In the genomic region with DNA sequence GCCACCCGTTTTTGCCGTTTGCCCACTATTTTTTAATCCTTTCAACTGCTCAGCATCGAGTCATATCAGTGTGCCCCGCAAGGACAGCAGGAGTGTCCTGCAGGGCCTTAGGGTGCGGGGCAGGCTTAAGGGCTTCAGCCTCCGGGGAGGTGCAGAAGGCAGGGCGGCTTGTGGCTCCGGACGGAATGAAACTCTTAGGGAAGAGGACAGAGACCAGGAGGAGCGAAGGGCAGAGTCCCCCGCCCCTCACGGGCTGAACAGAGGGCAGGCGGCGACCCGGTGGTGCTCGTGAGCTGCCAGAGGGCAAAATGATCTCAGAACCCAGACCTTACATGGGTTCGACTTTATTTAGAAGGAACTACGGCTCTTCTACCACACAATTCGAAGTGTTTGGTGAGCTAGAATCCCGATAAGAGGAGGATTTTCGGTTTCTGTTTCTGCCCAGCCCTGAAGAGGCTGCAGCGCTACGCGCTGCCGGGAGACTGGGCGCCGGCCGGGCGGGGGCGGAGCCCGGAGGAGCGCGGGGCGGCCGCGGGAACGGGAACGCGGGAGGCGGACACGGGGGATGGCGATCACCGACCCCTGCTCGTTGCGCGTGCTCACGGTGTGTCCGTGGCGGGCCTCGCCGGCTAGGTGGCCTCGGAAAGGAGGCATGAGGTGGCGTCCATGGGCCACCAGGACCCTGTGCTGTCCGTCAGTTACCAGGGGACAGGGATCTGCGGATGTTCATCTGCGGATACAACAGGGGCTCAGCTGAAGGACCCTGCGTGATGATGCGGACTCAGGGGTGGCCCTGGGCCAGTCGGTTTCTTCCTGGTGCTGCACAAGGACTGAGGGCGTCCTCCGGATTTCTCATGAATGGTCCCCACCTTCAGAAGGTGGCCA, we compare ENCODE assay signal across 1 cellular context.
A peak's percentile ranks its signal among the peaks of the same experiment; 100 is the strongest.
TF ChIP-seq lines count a peak whose summit lies in the region.

No MANE protein-coding gene starts in this region.

TF ChIP-seq in HepG2, 621 proteins besides CTCF, POLR2A, EP300 and RAD21 (continued from another document and continues in another):
- no peak; the same call in 1 of the 2 replicates for TF ChIP-seq ZNF598 (CRISPR knock-in tag; IDR thresholded peaks at IDR 0.05; ENCODE audit: borderline replicate concordance)
- no peak for TF ChIP-seq ZNF710 (CRISPR knock-in tag; IDR thresholded peaks at IDR 0.05; ENCODE audit: borderline replicate concordance)
- no peak for TF ChIP-seq SATB2 (CRISPR knock-in tag; IDR thresholded peaks at IDR 0.05)
- peak; percentile 80 for TF ChIP-seq SAP130 (CRISPR knock-in tag; IDR thresholded peaks at IDR 0.05; ENCODE audit: low read depth)
- TF ChIP-seq, protein P1, sequence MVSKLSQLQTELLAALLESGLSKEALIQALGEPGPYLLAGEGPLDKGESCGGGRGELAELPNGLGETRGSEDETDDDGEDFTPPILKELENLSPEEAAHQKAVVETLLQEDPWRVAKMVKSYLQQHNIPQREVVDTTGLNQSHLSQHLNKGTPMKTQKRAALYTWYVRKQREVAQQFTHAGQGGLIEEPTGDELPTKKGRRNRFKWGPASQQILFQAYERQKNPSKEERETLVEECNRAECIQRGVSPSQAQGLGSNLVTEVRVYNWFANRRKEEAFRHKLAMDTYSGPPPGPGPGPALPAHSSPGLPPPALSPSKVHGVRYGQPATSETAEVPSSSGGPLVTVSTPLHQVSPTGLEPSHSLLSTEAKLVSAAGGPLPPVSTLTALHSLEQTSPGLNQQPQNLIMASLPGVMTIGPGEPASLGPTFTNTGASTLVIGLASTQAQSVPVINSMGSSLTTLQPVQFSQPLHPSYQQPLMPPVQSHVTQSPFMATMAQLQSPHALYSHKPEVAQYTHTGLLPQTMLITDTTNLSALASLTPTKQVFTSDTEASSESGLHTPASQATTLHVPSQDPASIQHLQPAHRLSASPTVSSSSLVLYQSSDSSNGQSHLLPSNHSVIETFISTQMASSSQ (IDR thresholded peaks at IDR 0.05; ENCODE audit: low read depth): no peak
- TF ChIP-seq, protein P1 (CRISPR knock-in tag; IDR thresholded peaks at IDR 0.05; ENCODE audit: borderline replicate concordance): no peak; the same call in 1 of the 2 replicates
- TF ChIP-seq TARDBP (CRISPR knock-in tag; IDR thresholded peaks at IDR 0.05): no peak
- TF ChIP-seq STAG1 (CRISPR knock-in tag; IDR thresholded peaks at IDR 0.05): peak; percentile 13; the same call in 1 of the 2 replicates
- TF ChIP-seq ZNF333 (CRISPR knock-in tag; IDR thresholded peaks at IDR 0.05; ENCODE audit: borderline replicate concordance): 0 out of 2 replicates have a peak, but pooled peaks have one; percentile 87
- peak; percentile 42; the same call in 1 of the 2 replicates for TF ChIP-seq ZNF430 (CRISPR knock-in tag; IDR thresholded peaks at IDR 0.05)
- no peak for TF ChIP-seq SRSF9 (IDR thresholded peaks at IDR 0.05; ENCODE audit: borderline replicate concordance, insufficient read depth, low read depth, low read length, poor library complexity, severe bottlenecking)
- no peak for TF ChIP-seq ZNF264 (CRISPR knock-in tag; IDR thresholded peaks at IDR 0.05)
- no peak for TF ChIP-seq FOXP1 (IDR thresholded peaks at IDR 0.05)
- no peak for TF ChIP-seq FOXP1 (CRISPR knock-in tag; IDR thresholded peaks at IDR 0.05)
- no peak for TF ChIP-seq RFX1 (IDR thresholded peaks at IDR 0.05)
- TF ChIP-seq CAMTA2 (CRISPR knock-in tag; IDR thresholded peaks at IDR 0.05; ENCODE audit: borderline replicate concordance): peak; percentile 36; the same call in 1 of the 2 replicates
- TF ChIP-seq GLMP (CRISPR knock-in tag; IDR thresholded peaks at IDR 0.05; ENCODE audit: borderline replicate concordance): no peak
- TF ChIP-seq ZMAT3 (CRISPR knock-in tag; conservative IDR thresholded peaks at IDR 0.05): peak; percentile 54; the same call in 1 of the 2 replicates
- no peak for TF ChIP-seq SMARCC2 (IDR thresholded peaks at IDR 0.05)
- peak; percentile 64 for TF ChIP-seq FOXO1 (CRISPR knock-in tag; IDR thresholded peaks at IDR 0.05)
- TF ChIP-seq NBN (conservative IDR thresholded peaks at IDR 0.05): no peak
- TF ChIP-seq, protein P2, sequence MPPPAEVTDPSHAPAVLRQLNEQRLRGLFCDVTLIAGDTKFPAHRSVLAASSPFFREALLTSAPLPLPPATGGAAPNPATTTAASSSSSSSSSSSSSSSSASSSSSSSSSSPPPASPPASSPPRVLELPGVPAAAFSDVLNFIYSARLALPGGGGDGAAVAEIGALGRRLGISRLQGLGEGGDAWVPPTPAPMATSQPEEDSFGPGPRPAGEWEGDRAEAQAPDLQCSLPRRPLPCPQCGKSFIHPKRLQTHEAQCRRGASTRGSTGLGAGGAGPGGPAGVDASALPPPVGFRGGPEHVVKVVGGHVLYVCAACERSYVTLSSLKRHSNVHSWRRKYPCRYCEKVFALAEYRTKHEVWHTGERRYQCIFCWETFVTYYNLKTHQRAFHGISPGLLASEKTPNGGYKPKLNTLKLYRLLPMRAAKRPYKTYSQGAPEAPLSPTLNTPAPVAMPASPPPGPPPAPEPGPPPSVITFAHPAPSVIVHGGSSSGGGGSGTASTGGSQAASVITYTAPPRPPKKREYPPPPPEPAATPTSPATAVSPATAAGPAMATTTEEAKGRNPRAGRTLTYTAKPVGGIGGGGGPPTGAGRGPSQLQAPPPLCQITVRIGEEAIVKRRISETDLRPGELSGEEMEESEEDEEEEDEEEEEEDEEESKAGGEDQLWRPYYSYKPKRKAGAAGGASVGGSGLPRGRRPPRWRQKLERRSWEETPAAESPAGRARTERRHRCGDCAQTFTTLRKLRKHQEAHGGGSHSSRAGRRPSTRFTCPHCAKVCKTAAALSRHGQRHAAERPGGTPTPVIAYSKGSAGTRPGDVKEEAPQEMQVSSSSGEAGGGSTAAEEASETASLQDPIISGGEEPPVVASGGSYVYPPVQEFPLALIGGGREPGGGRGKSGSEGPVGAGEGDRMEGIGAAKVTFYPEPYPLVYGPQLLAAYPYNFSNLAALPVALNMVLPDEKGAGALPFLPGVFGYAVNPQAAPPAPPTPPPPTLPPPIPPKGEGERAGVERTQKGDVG (CRISPR knock-in tag; IDR thresholded peaks at IDR 0.05; ENCODE audit: borderline replicate concordance): no peak
- TF ChIP-seq ZNF335 (CRISPR knock-in tag; IDR thresholded peaks at IDR 0.05): no peak
- no peak for TF ChIP-seq NFIB (CRISPR knock-in tag; IDR thresholded peaks at IDR 0.05; ENCODE audit: borderline replicate concordance)
- TF ChIP-seq RNF2 (conservative IDR thresholded peaks at IDR 0.05; ENCODE audit: low read depth): peak; percentile 57
- TF ChIP-seq ARNT2 (CRISPR knock-in tag; IDR thresholded peaks at IDR 0.05; ENCODE audit: low read depth): 0 out of 2 replicates have a peak, but pooled peaks have one; percentile 35
- no peak for TF ChIP-seq ZNF781 (CRISPR knock-in tag; IDR thresholded peaks at IDR 0.05; ENCODE audit: borderline replicate concordance, not compliant biosample characterization)
- TF ChIP-seq SP1 (IDR thresholded peaks at IDR 0.05): no peak
- no peak for TF ChIP-seq SP1 (CRISPR knock-in tag; IDR thresholded peaks at IDR 0.05)
- TF ChIP-seq ZFP36L1 (CRISPR knock-in tag; IDR thresholded peaks at IDR 0.05): no peak
- TF ChIP-seq ZNF121 (CRISPR knock-in tag; IDR thresholded peaks at IDR 0.05): no peak
- TF ChIP-seq NR1H2 (CRISPR knock-in tag; IDR thresholded peaks at IDR 0.05; ENCODE audit: borderline replicate concordance, low read depth): peak; percentile 82; the same call in 1 of the 2 replicates
- no peak for TF ChIP-seq ZNF354B (CRISPR knock-in tag; IDR thresholded peaks at IDR 0.05)
- TF ChIP-seq, protein P3, sequence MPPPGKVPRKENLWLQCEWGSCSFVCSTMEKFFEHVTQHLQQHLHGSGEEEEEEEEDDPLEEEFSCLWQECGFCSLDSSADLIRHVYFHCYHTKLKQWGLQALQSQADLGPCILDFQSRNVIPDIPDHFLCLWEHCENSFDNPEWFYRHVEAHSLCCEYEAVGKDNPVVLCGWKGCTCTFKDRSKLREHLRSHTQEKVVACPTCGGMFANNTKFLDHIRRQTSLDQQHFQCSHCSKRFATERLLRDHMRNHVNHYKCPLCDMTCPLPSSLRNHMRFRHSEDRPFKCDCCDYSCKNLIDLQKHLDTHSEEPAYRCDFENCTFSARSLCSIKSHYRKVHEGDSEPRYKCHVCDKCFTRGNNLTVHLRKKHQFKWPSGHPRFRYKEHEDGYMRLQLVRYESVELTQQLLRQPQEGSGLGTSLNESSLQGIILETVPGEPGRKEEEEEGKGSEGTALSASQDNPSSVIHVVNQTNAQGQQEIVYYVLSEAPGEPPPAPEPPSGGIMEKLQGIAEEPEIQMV (CRISPR knock-in tag; IDR thresholded peaks at IDR 0.05; ENCODE audit: low read depth): no peak
- TF ChIP-seq SNRNP70 (IDR thresholded peaks at IDR 0.05; ENCODE audit: low read depth, low read length): no peak
- no peak for TF ChIP-seq HNRNPK (IDR thresholded peaks at IDR 0.05; ENCODE audit: low read depth, low read length, poor library complexity, severe bottlenecking)
- TF ChIP-seq ZNF503 (CRISPR knock-in tag; IDR thresholded peaks at IDR 0.05): peak; percentile 63
- TF ChIP-seq, protein P4, sequence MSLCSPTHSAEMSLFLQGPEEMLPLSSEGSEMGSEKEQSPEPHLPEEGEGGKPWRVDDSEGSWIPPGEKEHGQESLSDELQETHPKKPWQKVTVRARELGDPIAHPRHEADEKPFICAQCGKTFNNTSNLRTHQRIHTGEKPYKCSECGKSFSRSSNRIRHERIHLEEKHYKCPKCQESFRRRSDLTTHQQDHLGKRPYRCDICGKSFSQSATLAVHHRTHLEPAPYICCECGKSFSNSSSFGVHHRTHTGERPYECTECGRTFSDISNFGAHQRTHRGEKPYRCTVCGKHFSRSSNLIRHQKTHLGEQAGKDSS (CRISPR knock-in tag; IDR thresholded peaks at IDR 0.05; ENCODE audit: borderline replicate concordance, low read depth): peak; percentile 66; the same call in 1 of the 2 replicates
- TF ChIP-seq, protein P5, sequence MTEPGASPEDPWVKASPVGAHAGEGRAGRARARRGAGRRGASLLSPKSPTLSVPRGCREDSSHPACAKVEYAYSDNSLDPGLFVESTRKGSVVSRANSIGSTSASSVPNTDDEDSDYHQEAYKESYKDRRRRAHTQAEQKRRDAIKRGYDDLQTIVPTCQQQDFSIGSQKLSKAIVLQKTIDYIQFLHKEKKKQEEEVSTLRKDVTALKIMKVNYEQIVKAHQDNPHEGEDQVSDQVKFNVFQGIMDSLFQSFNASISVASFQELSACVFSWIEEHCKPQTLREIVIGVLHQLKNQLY (CRISPR knock-in tag; IDR thresholded peaks at IDR 0.05): no peak
- TF ChIP-seq, protein P6, sequence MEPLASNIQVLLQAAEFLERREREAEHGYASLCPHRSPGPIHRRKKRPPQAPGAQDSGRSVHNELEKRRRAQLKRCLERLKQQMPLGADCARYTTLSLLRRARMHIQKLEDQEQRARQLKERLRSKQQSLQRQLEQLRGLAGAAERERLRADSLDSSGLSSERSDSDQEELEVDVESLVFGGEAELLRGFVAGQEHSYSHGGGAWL (CRISPR knock-in tag; IDR thresholded peaks at IDR 0.05): peak; percentile 75; the same call in 1 of the 2 replicates
- peak; percentile 71 for TF ChIP-seq SRSF1 (optimal IDR thresholded peaks at IDR 0.05; ENCODE audit: low read depth, low read length)
- TF ChIP-seq, protein P7, sequence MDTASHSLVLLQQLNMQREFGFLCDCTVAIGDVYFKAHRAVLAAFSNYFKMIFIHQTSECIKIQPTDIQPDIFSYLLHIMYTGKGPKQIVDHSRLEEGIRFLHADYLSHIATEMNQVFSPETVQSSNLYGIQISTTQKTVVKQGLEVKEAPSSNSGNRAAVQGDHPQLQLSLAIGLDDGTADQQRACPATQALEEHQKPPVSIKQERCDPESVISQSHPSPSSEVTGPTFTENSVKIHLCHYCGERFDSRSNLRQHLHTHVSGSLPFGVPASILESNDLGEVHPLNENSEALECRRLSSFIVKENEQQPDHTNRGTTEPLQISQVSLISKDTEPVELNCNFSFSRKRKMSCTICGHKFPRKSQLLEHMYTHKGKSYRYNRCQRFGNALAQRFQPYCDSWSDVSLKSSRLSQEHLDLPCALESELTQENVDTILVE (CRISPR knock-in tag; IDR thresholded peaks at IDR 0.05): 0 out of 2 replicates have a peak, but pooled peaks have one; percentile 20
